ENCODE assay signal across 1 cellular context in genomic region chr1:54567961-54568360, GRCh38.
TF ChIP-seq lines count a peak whose summit lies in the region.

No MANE protein-coding gene starts in this region.

TF ChIP-seq in H1, 55 proteins besides CTCF, POLR2A, EP300 and RAD21:
- TF ChIP-seq TEAD4 (IDR thresholded peaks at IDR 0.05; ENCODE audit: low read depth, low read length) (no peak), CTBP2 (IDR thresholded peaks at IDR 0.05; ENCODE audit: borderline replicate concordance, insufficient read depth, insufficient read length, low read length) (no peak), JUND (IDR thresholded peaks at IDR 0.05; ENCODE audit: low read length) (no peak)
